19 cellular contexts compared by ENCODE assay signal in genomic region chr11:43269229-43269928, GRCh38. TPM values are rescaled to one million over a fixed set of nuclear protein-coding genes. Genes with fewer than 3 reads are reported as not detected.
DNase-seq lines count a peak whose midpoint lies in the region; ATAC-seq, FAIRE-seq and TF ChIP-seq lines count a peak whose summit lies in the region.
"Had no signal": no experiment of that assay in that cellular context is flagged by ENCODE, and none has a peak within 500 bp of the region (broad histone marks: within the 10 kb centered on the region; RNA-seq: fewer than 3 reads in every experiment).

No MANE protein-coding gene starts in this region.

- H3K9me3 ChIP-seq in right atrium auricular region = no peaks in the 10 kb centered on the region
- no peaks in the 10 kb centered on the region for H3K9me3 ChIP-seq in kidney (ENCODE audit: control insufficient read depth in 1 of 2, low read length in 2 of 2)
- no peaks in the 10 kb centered on the region for H3K9me3 ChIP-seq in aorta (ENCODE audit: control insufficient read depth, low read length)
- H3K9me3 ChIP-seq: pancreas, thyroid gland had no signal

- H3K4me1 ChIP-seq in right atrium auricular region = peaks cover 0 to 18% of the 10 kb centered on the region in 2 donors
- H3K4me1 ChIP-seq in kidney (ENCODE audit: control insufficient read depth in 1 of 2, insufficient read depth in 1 of 2, low read depth in 1 of 2, low read length in 2 of 2) = no peaks in the 10 kb centered on the region
- H3K4me1 ChIP-seq in aorta (ENCODE audit: control insufficient read depth in 1 of 2, insufficient read depth in 2 of 2, low read length in 2 of 2) = no peaks in the 10 kb centered on the region
- H3K4me1 ChIP-seq: pancreas, thyroid gland had no signal

- H3K36me3 ChIP-seq in right atrium auricular region (no peaks in the 10 kb centered on the region), kidney (ENCODE audit: control insufficient read depth in 1 of 2, insufficient read depth in 2 of 2, low read length in 2 of 2) (no peaks in the 10 kb centered on the region), aorta (ENCODE audit: control insufficient read depth in 1 of 2, insufficient read depth in 2 of 2, low read length in 1 of 2) (no peaks in the 10 kb centered on the region)
- H3K36me3 ChIP-seq: pancreas, thyroid gland had no signal

- H3K27ac ChIP-seq in right atrium auricular region (no peak overlapping the region), kidney (ENCODE audit: low read depth in 2 of 2, low read length in 2 of 2) (no peak overlapping the region), aorta (ENCODE audit: low read depth in 1 of 2, low read length in 2 of 2) (no peak overlapping the region)
- H3K27ac ChIP-seq: pancreas, thyroid gland had no signal

- TF ChIP-seq CTCF in right atrium auricular region (IDR thresholded peaks at IDR 0.05) (no peak), kidney (IDR thresholded peaks at IDR 0.05; ENCODE audit: borderline replicate concordance, extremely low read depth, insufficient read depth) (no peak)

- H3K9ac ChIP-seq in kidney (ENCODE audit: low read length in 2 of 2) = no peak overlapping the region

- ATAC-seq in Right ventricle myocardium superior (ENCODE audit: poor library complexity) (peak; percentile 81), aorta (ENCODE audit: low FRiP score) (no peak)
- ATAC-seq: Panc1, pancreas had no signal

- peak; percentile 61 for DNase-seq in Right ventricle myocardium superior
- no peak for DNase-seq in right atrium auricular region (ENCODE audit: low spot score)
- peak; percentile 20 to 37 for DNase-seq in cerebellar nuclear complex (lab: John Stamatoyannopoulos, UW)
- peak; percentile 79 for DNase-seq in kidney
- DNase-seq in NCI-H226 = no peak
- DNase-seq in aorta = no peak
- DNase-seq in kidney glomerular epithelial cell (lab: John Stamatoyannopoulos, UW) = no peak
- no peak for DNase-seq in effector CD4-positive, alpha-beta T cell
- DNase-seq: activated CD4-positive, alpha-beta T cell treated with anti-CD3 and anti-CD28 coated beads for 1 hour; activated naive CD8-positive, alpha-beta T cell treated with anti-CD3 and anti-CD28 coated beads, Interleukin-2, amount 10 ng/mL, durations not matched to agents 7 days and 5 days; Calu3; HCEC 1CT; Karpas-422; mesenchymal stem cell; NCI-H2081 treated with DMSO at 0.1 percent for 48 hours; pancreas had no signal

- H3K4me3 ChIP-seq in right atrium auricular region (no peak overlapping the region), kidney (ENCODE audit: low read length in 2 of 2) (no peak overlapping the region), aorta (ENCODE audit: low read length in 2 of 2) (no peak overlapping the region)
- H3K4me3 ChIP-seq: pancreas, thyroid gland had no signal

- H3K27me3 ChIP-seq in right atrium auricular region = no peaks in the 10 kb centered on the region
- peaks cover 0 to 2% of the 10 kb centered on the region in 2 donors for H3K27me3 ChIP-seq in aorta (ENCODE audit: control insufficient read depth in 1 of 2, insufficient read depth in 2 of 2, low read length in 1 of 2)
- H3K27me3 ChIP-seq: pancreas, thyroid gland had no signal

- FAIRE-seq in kidney (lab: Jason Lieb, UNC) = no peak
- FAIRE-seq: colon, pancreas had no signal

- WGBS in aorta, 2 donors = 26 to 30% methylated on average over 16 of the region's 16 CpGs

- intact Hi-C loops in Right ventricle myocardium superior (cut with DNase I) (no loop called here), kidney (cut with DNase I) (no loop called here), aorta (cut with DNase I) (no loop called here)

RNA-seq across cellular contexts. Expression of gene API5, which starts 42.4 kb away (rescaled TPM):
- total RNA-seq in Right ventricle myocardium superior (36.2 TPM), right atrium auricular region (10 to 100 TPM; 37.7 to 50.3 TPM), kidney (89.0 TPM), aorta (10 to 100 TPM; 64.1 to 67.7 TPM)
- polyA plus RNA-seq in kidney (ENCODE audit: insufficient read depth, low read depth, low replicate concordance) (48.5 TPM), aorta (10 to 100 TPM; 37.6 to 39.1 TPM)

Comparison
In these comparisons a context has a peak if more than half of its experiments do, and no peak if none do; other contexts are left out.
1. DNase-seq: peak in Right ventricle myocardium superior (single experiment), cerebellar nuclear complex (2 of 2) and kidney (single experiment); none in right atrium auricular region (single experiment), NCI-H226 (single experiment), aorta (0 of 2), kidney glomerular epithelial cell (single experiment) and effector CD4-positive, alpha-beta T cell (single experiment).